In the genomic region with DNA sequence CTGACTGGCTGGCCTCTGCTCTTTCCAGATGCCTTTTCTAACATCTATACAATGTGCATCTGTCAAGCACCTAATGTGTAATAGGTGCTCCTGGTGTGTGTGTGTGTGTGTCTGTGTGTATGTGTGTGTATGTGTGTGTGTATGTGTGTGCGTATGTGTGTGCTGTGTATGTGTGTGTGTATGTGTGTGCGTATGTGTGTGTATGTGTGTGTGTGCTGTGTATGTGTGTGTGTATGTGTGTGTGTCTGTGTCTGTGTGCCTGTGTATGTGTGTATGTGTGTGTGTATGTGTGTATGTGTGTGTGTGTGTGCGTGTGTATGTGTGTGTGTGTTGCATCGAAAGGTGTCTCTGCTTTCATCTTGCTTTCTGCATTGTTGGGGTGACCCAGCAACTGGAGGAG, we compare ENCODE assay signal across 32 cellular contexts. TPM values are rescaled to one million over a fixed set of nuclear protein-coding genes. Genes with fewer than 3 reads are reported as not detected.
"Had no signal": no experiment of that assay in that cellular context is flagged by ENCODE, and none has a peak within 500 bp of the region (broad histone marks: within the 10 kb centered on the region; RNA-seq: fewer than 3 reads in every experiment).

No MANE protein-coding gene starts in this region.

- H3K27me3 Mint-ChIP-seq: progenitor cell of endocrine pancreas had no signal

- DNase-seq: activated CD4-positive, alpha-beta memory T cell treated with anti-CD3 and anti-CD28 coated beads for 36 hours; activated CD4-positive, alpha-beta T cell treated with anti-CD3 and anti-CD28 coated beads for 48 hours; activated CD8-positive, alpha-beta memory T cell treated with anti-CD3 and anti-CD28 coated beads, Interleukin-2, amount 50 U/mL, for 48 hours; activated gamma-delta T cell treated with Interleukin-2 at 50 U/mL for 16 hours; activated naive CD4-positive, alpha-beta T cell treated with anti-CD3 and anti-CD28 coated beads, Interleukin-2, amount 50 U/mL, for 16 hours; activated T-cell treated with anti-CD3 and anti-CD28 coated beads, Interleukin-2, amount 50 U/mL, for 24 hours; cerebellar nuclear complex; colonic mucosa; effector memory CD8-positive, alpha-beta T cell; heart left ventricle; hypothalamus; immature natural killer cell; kidney; left colon; naive thymus-derived CD8-positive, alpha-beta T cell; ovary; retina; stimulated activated CD4-positive, alpha-beta T cell treated with anti-CD3 and anti-CD28 coated beads, Interleukin-4, amount 100 ng/mL, for 24 hours; T-helper 17 cell; T1000; WERI-Rb-1 had no signal

- H3K9me3 Mint-ChIP-seq: activated CD4-positive, alpha-beta memory T cell treated with anti-CD3 and anti-CD28 coated beads for 36 hours; activated T-cell treated with anti-CD3 and anti-CD28 coated beads, Interleukin-2, amount 50 U/mL, for 24 hours; effector memory CD8-positive, alpha-beta T cell; immature natural killer cell; naive thymus-derived CD8-positive, alpha-beta T cell; stimulated activated effector memory CD8-positive, alpha-beta T cell treated with anti-CD3 and anti-CD28 coated beads, Interleukin-12 subunit alpha, Interleukin-12 subunit beta, amount 100 ng/mL, for 72 hours; stimulated activated naive CD8-positive, alpha-beta T cell treated with anti-CD3 and anti-CD28 coated beads, Interleukin-15, Interleukin-2, amounts not matched to agents 100 ng/mL and 50 ng/mL, for 24 hours; type B pancreatic cell had no signal

- ATAC-seq: activated CD4-positive, CD25-positive, alpha-beta regulatory T cell treated with anti-CD3 and anti-CD28 coated beads, Interleukin-2, amount 50 U/mL, for 24 hours; effector memory CD8-positive, alpha-beta T cell; heart left ventricle; left colon; naive thymus-derived CD8-positive, alpha-beta T cell; sciatic nerve; stimulated activated effector memory CD8-positive, alpha-beta T cell treated with anti-CD3 and anti-CD28 coated beads, Interleukin-12 subunit alpha, Interleukin-12 subunit beta, amount 100 ng/mL, for 72 hours; T-helper 17 cell had no signal

- H3K4me3 Mint-ChIP-seq: activated CD4-positive, alpha-beta memory T cell treated with anti-CD3 and anti-CD28 coated beads for 36 hours; activated T-cell treated with anti-CD3 and anti-CD28 coated beads, Interleukin-2, amount 50 U/mL, for 24 hours; effector memory CD8-positive, alpha-beta T cell; immature natural killer cell; naive thymus-derived CD8-positive, alpha-beta T cell; stimulated activated effector memory CD8-positive, alpha-beta T cell treated with anti-CD3 and anti-CD28 coated beads, Interleukin-12 subunit alpha, Interleukin-12 subunit beta, amount 100 ng/mL, for 72 hours; stimulated activated naive CD8-positive, alpha-beta T cell treated with anti-CD3 and anti-CD28 coated beads, Interleukin-15, Interleukin-2, amounts not matched to agents 100 ng/mL and 50 ng/mL, for 24 hours; T-helper 17 cell; type B pancreatic cell had no signal

- H3K4me1 Mint-ChIP-seq: immature natural killer cell; stimulated activated effector memory CD8-positive, alpha-beta T cell treated with anti-CD3 and anti-CD28 coated beads, Interleukin-12 subunit alpha, Interleukin-12 subunit beta, amount 100 ng/mL, for 72 hours; T-helper 17 cell had no signal

- H3K36me3 ChIP-seq: cardiac muscle cell, colonic mucosa, heart left ventricle, ovary, thoracic aorta, vagina, WERI-Rb-1 had no signal

- H3K4me3 ChIP-seq: cardiac muscle cell, colonic mucosa, heart left ventricle, ovary, skin epidermis, thoracic aorta, vagina had no signal

- H3K9me3 ChIP-seq: colonic mucosa, heart left ventricle, ovary, thoracic aorta, vagina had no signal

- H3K27ac Mint-ChIP-seq: activated CD4-positive, alpha-beta memory T cell treated with anti-CD3 and anti-CD28 coated beads for 36 hours; activated T-cell treated with anti-CD3 and anti-CD28 coated beads, Interleukin-2, amount 50 U/mL, for 24 hours; effector memory CD8-positive, alpha-beta T cell; immature natural killer cell; naive thymus-derived CD8-positive, alpha-beta T cell; stimulated activated effector memory CD8-positive, alpha-beta T cell treated with anti-CD3 and anti-CD28 coated beads, Interleukin-12 subunit alpha, Interleukin-12 subunit beta, amount 100 ng/mL, for 72 hours; stimulated activated naive CD8-positive, alpha-beta T cell treated with anti-CD3 and anti-CD28 coated beads, Interleukin-15, Interleukin-2, amounts not matched to agents 100 ng/mL and 50 ng/mL, for 24 hours; T-helper 17 cell; type B pancreatic cell had no signal

- H3K36me3 Mint-ChIP-seq: activated CD4-positive, alpha-beta memory T cell treated with anti-CD3 and anti-CD28 coated beads for 36 hours; immature natural killer cell; naive thymus-derived CD8-positive, alpha-beta T cell; stimulated activated effector memory CD8-positive, alpha-beta T cell treated with anti-CD3 and anti-CD28 coated beads, Interleukin-12 subunit alpha, Interleukin-12 subunit beta, amount 100 ng/mL, for 72 hours; type B pancreatic cell had no signal

- H3K27me3 ChIP-seq: cardiac muscle cell, colonic mucosa, heart left ventricle, ovary, vagina had no signal

- H3K27ac ChIP-seq: cardiac muscle cell, colonic mucosa, heart left ventricle, ovary, skin epidermis, thoracic aorta, vagina, WERI-Rb-1 had no signal

- H3K4me1 ChIP-seq: colonic mucosa, vagina had no signal

RNA-seq across cellular contexts. Expression of a gene that starts 57.9 kb away (rescaled TPM):
- total RNA-seq: activated CD4-positive, alpha-beta memory T cell treated with anti-CD3 and anti-CD28 coated beads for 36 hours; dermis microvascular lymphatic vessel endothelial cell; naive thymus-derived CD8-positive, alpha-beta T cell; T-helper 17 cell had no signal
- polyA plus RNA-seq: immature natural killer cell; naive thymus-derived CD8-positive, alpha-beta T cell had no signal
